Comparison of ENCODE assay signal across 14 cellular contexts in the genomic region with DNA sequence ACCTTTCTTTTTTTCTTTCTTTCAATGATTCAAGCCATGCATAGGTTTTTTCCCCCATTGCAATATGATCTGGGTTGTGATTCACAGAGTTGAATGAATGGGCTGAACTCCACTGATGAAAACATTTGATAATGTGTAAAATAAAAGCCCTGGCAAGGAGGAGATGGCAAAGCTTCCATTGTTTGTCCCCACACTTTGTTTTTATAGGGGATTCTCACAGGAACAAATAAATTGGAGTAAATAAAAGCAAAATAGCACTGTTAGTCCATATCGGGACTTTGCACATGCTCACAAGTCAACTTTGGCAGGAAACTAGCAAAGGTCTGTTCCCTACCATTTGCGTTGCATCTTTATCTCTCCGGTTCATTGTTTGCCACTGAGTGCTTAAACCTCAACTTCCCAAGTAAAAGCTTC. TPM values are rescaled to one million over a fixed set of nuclear protein-coding genes. Genes with fewer than 3 reads are reported as not detected.
DNase-seq lines count a peak whose midpoint lies in the region; ATAC-seq lines count a peak whose summit lies in the region.
"Had no signal": no experiment of that assay in that cellular context is flagged by ENCODE, and none has a peak within 500 bp of the region (broad histone marks: within the 10 kb centered on the region; RNA-seq: fewer than 3 reads in every experiment).

No MANE protein-coding gene starts in this region.

- no peak for ATAC-seq in GM18498 (IDR thresholded peaks at IDR 0.05; ENCODE audit: unreplicated experiment)
- ATAC-seq: heart left ventricle, natural killer cell had no signal

- peak; percentile 58 for DNase-seq in GDM1 (lab: John Stamatoyannopoulos, UW)
- peak; percentile 29 for DNase-seq in NCI-H146 treated with DMSO at 0.1 percent for 48 hours (lab: John Stamatoyannopoulos, UW; ENCODE audit: unreplicated experiment)
- DNase-seq in amniotic epithelial cell (ENCODE audit: low read depth), result peak; percentile 47
- peak; percentile 58 to 68 for DNase-seq in lung microvascular endothelial cell (ENCODE audit: low read depth in 2 of 2)
- no peak for DNase-seq in T-helper 1 cell
- DNase-seq in activated T-cell treated with anti-CD3 and anti-CD28 coated beads, Interleukin-2, amount 50 U/mL, for 48 hours, result no peak
- no peak for DNase-seq in NK-92 (lab: John Stamatoyannopoulos, UW; ENCODE audit: unreplicated experiment)
- DNase-seq: BE2C, DMS79, heart left ventricle, natural killer cell, NCI-H774, thyroid gland had no signal

RNA-seq across cellular contexts. Expression of a gene that starts 55.7 kb away (rescaled TPM):
- 8.1 and 8.9 TPM in 2 replicates for total RNA-seq in lung microvascular endothelial cell

Comparison
In these comparisons a context has a peak if more than half of its experiments do, and no peak if none do; other contexts are left out.
1. DNase-seq: peak in GDM1 (single experiment), NCI-H146 treated with DMSO at 0.1 percent for 48 hours (single experiment), amniotic epithelial cell (single experiment) and lung microvascular endothelial cell (2 of 2); none in T-helper 1 cell (0 of 5), activated T-cell treated with anti-CD3 and anti-CD28 coated beads, Interleukin-2, amount 50 U/mL, for 48 hours (0 of 2) and NK-92 (single experiment).